22 cellular contexts compared by ENCODE assay signal in the genomic region with DNA sequence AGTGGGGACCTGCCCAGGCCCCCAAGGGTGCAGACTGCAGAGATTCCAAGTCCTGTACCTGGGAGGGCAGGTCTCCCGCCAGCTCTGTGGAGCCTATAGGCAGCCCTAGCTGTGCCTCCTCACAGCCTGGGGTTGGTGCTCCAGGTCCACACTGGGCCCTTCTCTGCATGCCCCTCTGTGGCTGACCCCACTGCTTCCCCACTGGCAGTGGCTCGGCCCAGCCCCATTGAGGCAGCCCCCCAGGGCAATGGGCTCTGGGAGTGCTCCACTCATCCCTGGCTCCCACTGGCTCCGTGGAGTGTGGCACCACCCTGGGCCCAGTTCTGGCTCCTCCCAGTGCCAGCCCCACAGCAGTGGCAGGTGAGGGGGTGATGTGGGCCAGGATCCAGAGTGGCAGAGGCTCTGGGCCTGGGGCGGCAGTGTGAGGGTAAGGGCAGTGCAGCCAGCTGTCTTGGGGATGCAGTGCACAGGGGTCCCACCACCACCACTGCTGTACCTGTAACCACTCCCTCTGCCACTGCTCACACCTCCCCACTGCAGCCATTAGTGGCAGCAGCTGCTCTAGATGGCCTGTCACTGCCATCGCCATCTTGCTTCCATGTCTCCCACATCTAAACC.
"Had no signal": no experiment of that assay in that cellular context is flagged by ENCODE, and none has a peak within 500 bp of the region (broad histone marks: within the 10 kb centered on the region; RNA-seq: fewer than 3 reads in every experiment).

No MANE protein-coding gene starts in this region.

- H3K4me3 ChIP-seq: dorsolateral prefrontal cortex, esophagus squamous epithelium, ovary, right atrium auricular region, vagina had no signal

- ATAC-seq: left colon; left ventricle myocardium superior; naive thymus-derived CD8-positive, alpha-beta T cell; stimulated activated naive B cell treated with anti-CD40 and anti-IgM and Interleukin-4, amounts not matched to agents 10 μg/mL and 1 μg/mL and 100 μg/mL, for 72 hours had no signal

- H3K27me3 ChIP-seq: dorsolateral prefrontal cortex, esophagus squamous epithelium, ovary, right atrium auricular region, vagina had no signal

- H3K27ac Mint-ChIP-seq: immature natural killer cell; naive thymus-derived CD8-positive, alpha-beta T cell; stimulated activated naive B cell treated with anti-CD40 and anti-IgM and Interleukin-4, amounts not matched to agents 10 μg/mL and 1 μg/mL and 100 μg/mL, for 72 hours; type B pancreatic cell had no signal

- H3K4me1 ChIP-seq: esophagus squamous epithelium, right atrium auricular region, vagina had no signal

- H3K36me3 ChIP-seq: esophagus squamous epithelium, ovary, right atrium auricular region, vagina had no signal

- H3K27me3 Mint-ChIP-seq: central memory CD8-positive, alpha-beta T cell; stimulated activated naive B cell treated with anti-CD40 and anti-IgM and Interleukin-4, amounts not matched to agents 10 μg/mL and 1 μg/mL and 100 μg/mL, for 72 hours; type B pancreatic cell had no signal

- H3K9me3 Mint-ChIP-seq: neural crest cell had no signal

- H3K36me3 Mint-ChIP-seq: naive thymus-derived CD8-positive, alpha-beta T cell; type B pancreatic cell had no signal

- H3K9me3 ChIP-seq: ovary, right atrium auricular region, vagina had no signal

- H3K27ac ChIP-seq: dorsolateral prefrontal cortex, epithelial cell of prostate, esophagus squamous epithelium, ovary, right atrium auricular region, vagina had no signal

- FAIRE-seq: keratinocyte had no signal

- DNase-seq: cortex of kidney; dorsolateral prefrontal cortex; effector memory CD4-positive, alpha-beta T cell; esophagus squamous epithelium; foreskin fibroblast; immature natural killer cell; left colon; left ventricle myocardium superior; mesendoderm; naive thymus-derived CD8-positive, alpha-beta T cell; nucleus accumbens; ovary; stimulated activated CD4-positive, alpha-beta T cell treated with anti-CD3 and anti-CD28 coated beads, Interleukin-4, amount 100 ng/mL, for 1 hour; stimulated activated CD8-positive, alpha-beta memory T cell treated with anti-CD3 and anti-CD28 coated beads, Interleukin-4, amount 100 ng/mL, for 48 hours; stimulated activated naive B cell treated with anti-CD40 and anti-IgM and Interleukin-4, amounts not matched to agents 10 μg/mL and 1 μg/mL and 100 μg/mL, for 72 hours had no signal

- H3K4me3 Mint-ChIP-seq: central memory CD8-positive, alpha-beta T cell; immature natural killer cell; naive thymus-derived CD8-positive, alpha-beta T cell; neural crest cell; stimulated activated naive B cell treated with anti-CD40 and anti-IgM and Interleukin-4, amounts not matched to agents 10 μg/mL and 1 μg/mL and 100 μg/mL, for 72 hours; type B pancreatic cell had no signal

- H3K4me1 Mint-ChIP-seq: central memory CD8-positive, alpha-beta T cell; immature natural killer cell; neural crest cell; stimulated activated naive B cell treated with anti-CD40 and anti-IgM and Interleukin-4, amounts not matched to agents 10 μg/mL and 1 μg/mL and 100 μg/mL, for 72 hours had no signal
